In genomic region chr17:2055494-2056220, GRCh38 we compare ENCODE assay signal across 8 cellular contexts. TPM values are rescaled to one million over a fixed set of nuclear protein-coding genes. Genes with fewer than 3 reads are reported as not detected.
A peak's percentile ranks its signal among the peaks of the same experiment; 100 is the strongest.
DNase-seq lines count a peak whose midpoint lies in the region; ATAC-seq, FAIRE-seq and TF ChIP-seq lines count a peak whose summit lies in the region.

No MANE protein-coding gene starts in this region.

- H3K36me3 ChIP-seq in kidney (ENCODE audit: control insufficient read depth in 1 of 2, insufficient read depth in 2 of 2, low read length in 2 of 2) = no peaks in the 10 kb centered on the region

- H3K27ac ChIP-seq in kidney (ENCODE audit: low read depth in 2 of 2, low read length in 2 of 2) = peak overlapping the region; percentile 83 to 85

- H3K4me1 Mint-ChIP-seq in activated naive CD8-positive, alpha-beta T cell (ENCODE audit: low read depth) = peaks cover 18% of the 10 kb centered on the region
- H3K4me1 Mint-ChIP-seq in stimulated activated naive CD8-positive, alpha-beta T cell treated with anti-CD3 and anti-CD28 coated beads, Interleukin-15, amount 100 ng/mL, for 72 hours = peaks cover 50% of the 10 kb centered on the region

- H3K4me3 ChIP-seq in kidney (ENCODE audit: low read length in 2 of 2) = peak overlapping the region in 1 of 2 donors; percentile 39

- ATAC-seq in stimulated activated naive CD8-positive, alpha-beta T cell treated with anti-CD3 and anti-CD28 coated beads, Interleukin-15, amount 100 ng/mL, for 72 hours = peak; percentile 7
- ATAC-seq in HG03457 (IDR thresholded peaks at IDR 0.05; ENCODE audit: unreplicated experiment) (no peak), HG03469 (IDR thresholded peaks at IDR 0.05; ENCODE audit: unreplicated experiment) (no peak), HG03378 (IDR thresholded peaks at IDR 0.05; ENCODE audit: unreplicated experiment) (no peak)

- peak overlapping the region; percentile 34 for H3K27ac Mint-ChIP-seq in activated naive CD8-positive, alpha-beta T cell
- peak overlapping the region; percentile 46 to 89 for H3K27ac Mint-ChIP-seq in stimulated activated naive CD8-positive, alpha-beta T cell treated with anti-CD3 and anti-CD28 coated beads, Interleukin-15, amount 100 ng/mL, for 72 hours

- H3K4me1 ChIP-seq in kidney (ENCODE audit: control insufficient read depth in 1 of 2, insufficient read depth in 1 of 2, low read depth in 1 of 2, low read length in 2 of 2) = peaks cover 0 to 16% of the 10 kb centered on the region in 2 donors

- H3K27me3 Mint-ChIP-seq in activated naive CD8-positive, alpha-beta T cell = peaks cover 3% of the 10 kb centered on the region
- peaks cover 18% of the 10 kb centered on the region for H3K27me3 Mint-ChIP-seq in stimulated activated naive CD8-positive, alpha-beta T cell treated with anti-CD3 and anti-CD28 coated beads, Interleukin-15, amount 100 ng/mL, for 72 hours

- intact Hi-C loops in kidney (cut with DNase I) = loop anchor here (5.0 kb wide), 1 partner anchor 187 kb away; no protein-coding TSS in a partner anchor

- peak; percentile 41 for DNase-seq in activated T-cell treated with anti-CD3 and anti-CD28 coated beads for 48 hours (ENCODE audit: low read depth)
- no peak for DNase-seq in activated T-cell treated with anti-CD3 and anti-CD28 coated beads for 4 hours
- DNase-seq in kidney = peak; percentile 83
- DNase-seq in stimulated activated naive CD8-positive, alpha-beta T cell treated with anti-CD3 and anti-CD28 coated beads, Interleukin-15, amount 100 ng/mL, for 72 hours = peak; percentile 54 to 62

- H3K36me3 Mint-ChIP-seq in activated naive CD8-positive, alpha-beta T cell = peaks cover 5% of the 10 kb centered on the region

- H3K9me3 ChIP-seq in kidney (ENCODE audit: control insufficient read depth in 1 of 2, low read length in 2 of 2) = no peaks in the 10 kb centered on the region

- peak overlapping the region; percentile 80 for H3K4me3 Mint-ChIP-seq in activated naive CD8-positive, alpha-beta T cell
- peak overlapping the region; percentile 79 to 86 for H3K4me3 Mint-ChIP-seq in stimulated activated naive CD8-positive, alpha-beta T cell treated with anti-CD3 and anti-CD28 coated beads, Interleukin-15, amount 100 ng/mL, for 72 hours

- TF ChIP-seq CTCF in kidney (IDR thresholded peaks at IDR 0.05; ENCODE audit: borderline replicate concordance, extremely low read depth, insufficient read depth) = no peak

- FAIRE-seq in kidney (lab: Jason Lieb, UNC) = no peak

- H3K9ac ChIP-seq in kidney (ENCODE audit: low read length in 2 of 2) = peak overlapping the region in 1 of 2 donors; percentile 34

- no peaks in the 10 kb centered on the region for H3K9me3 Mint-ChIP-seq in activated naive CD8-positive, alpha-beta T cell (ENCODE audit: low read depth)
- no peaks in the 10 kb centered on the region for H3K9me3 Mint-ChIP-seq in stimulated activated naive CD8-positive, alpha-beta T cell treated with anti-CD3 and anti-CD28 coated beads, Interleukin-15, amount 100 ng/mL, for 72 hours

RNA-seq across cellular contexts. Expression of gene HIC1, which starts 0.8 kb away (rescaled TPM):
- total RNA-seq in kidney = 13.0 TPM
- 2.7 TPM for polyA plus RNA-seq in kidney (ENCODE audit: insufficient read depth, low read depth, low replicate concordance)

RNA-seq across cellular contexts. Expression of gene OVCA2, which starts 13.8 kb away (rescaled TPM):
- total RNA-seq in kidney = 22.9 TPM
- polyA plus RNA-seq in kidney (ENCODE audit: insufficient read depth, low read depth, low replicate concordance) = 63.6 TPM

RNA-seq across cellular contexts. Expression of gene DPH1, which starts 25.7 kb away (rescaled TPM):
- 49.4 TPM for total RNA-seq in kidney
- 23.3 TPM for polyA plus RNA-seq in kidney (ENCODE audit: insufficient read depth, low read depth, low replicate concordance)

RNA-seq across cellular contexts. Expression of gene RTN4RL1, which starts 30.5 kb away (rescaled TPM):
- 10.7 TPM for total RNA-seq in kidney
- polyA plus RNA-seq in kidney (ENCODE audit: insufficient read depth, low read depth, low replicate concordance) = 2.0 TPM
